In genomic region chr11:117495357-117495756, GRCh38 we compare ENCODE assay signal across 15 cellular contexts.
DNase-seq lines count a peak whose midpoint lies in the region; ATAC-seq and TF ChIP-seq lines count a peak whose summit lies in the region.
"Had no signal": no experiment of that assay in that cellular context is flagged by ENCODE, and none has a peak within 500 bp of the region (broad histone marks: within the 10 kb centered on the region; RNA-seq: fewer than 3 reads in every experiment).

No MANE protein-coding gene starts in this region.

- H3K27ac Mint-ChIP-seq in activated CD4-positive, alpha-beta T cell treated with anti-CD3 and anti-CD28 coated beads for 36 hours, result no peak overlapping the region
- H3K27ac Mint-ChIP-seq: CD4-positive, alpha-beta memory T cell had no signal

- peaks cover 7% of the 10 kb centered on the region for H3K27me3 Mint-ChIP-seq in activated CD4-positive, alpha-beta T cell treated with anti-CD3 and anti-CD28 coated beads for 36 hours

- ATAC-seq in foreskin keratinocyte, result peak; percentile 54
- no peak for ATAC-seq in activated CD4-positive, alpha-beta T cell treated with anti-CD3 and anti-CD28 coated beads for 36 hours
- ATAC-seq: Right ventricle myocardium inferior had no signal

- TF ChIP-seq CTCF in foreskin keratinocyte (conservative IDR thresholded peaks at IDR 0.05), result no peak

- no peaks in the 10 kb centered on the region for H3K9me3 Mint-ChIP-seq in activated CD4-positive, alpha-beta T cell treated with anti-CD3 and anti-CD28 coated beads for 36 hours (ENCODE audit: low read depth)

- H3K27me3 ChIP-seq in foreskin keratinocyte, result peaks cover 26% of the 10 kb centered on the region
- H3K27me3 ChIP-seq: MG63 had no signal

- no peaks in the 10 kb centered on the region for H3K36me3 Mint-ChIP-seq in activated CD4-positive, alpha-beta T cell treated with anti-CD3 and anti-CD28 coated beads for 36 hours (ENCODE audit: low read depth)
- H3K36me3 Mint-ChIP-seq: CD4-positive, alpha-beta memory T cell had no signal

- CTCF ChIA-PET in activated CD4-positive, alpha-beta T cell treated with anti-CD3 and anti-CD28 coated beads for 36 hours (lab: Charles Lee), result interaction anchor here (0.7 kb wide), 2 partner anchors 11 to 21 kb away, joined by 3 read pairs; no protein-coding TSS in a partner anchor

- DNase-seq in DMS79 treated with DMSO at 0.1 percent for 48 hours (lab: John Stamatoyannopoulos, UW) (peak; percentile 35), DMS79 (lab: John Stamatoyannopoulos, UW) (no peak), COLO668 (lab: John Stamatoyannopoulos, UW; ENCODE audit: unreplicated experiment) (peak; percentile 47), NCI-H345 treated with DMSO at 0.1 percent for 48 hours (lab: John Stamatoyannopoulos, UW; ENCODE audit: unreplicated experiment) (peak; percentile 30), foreskin keratinocyte (no peak), GM03348 (ENCODE audit: low spot score) (no peak), amniotic stem cell (lab: John Stamatoyannopoulos, UW) (no peak)
- no peak for DNase-seq in activated CD4-positive, alpha-beta T cell treated with anti-CD3 and anti-CD28 coated beads for 36 hours
- DNase-seq: 8988T; CD4-positive, alpha-beta memory T cell; H7; MG63; NCI-H446 treated with DMSO at 0.1 percent for 48 hours had no signal

- H3K4me3 Mint-ChIP-seq in activated CD4-positive, alpha-beta T cell treated with anti-CD3 and anti-CD28 coated beads for 36 hours, result no peak overlapping the region
- H3K4me3 Mint-ChIP-seq: CD4-positive, alpha-beta memory T cell had no signal

- no peak overlapping the region for H3K27ac ChIP-seq in foreskin keratinocyte
- H3K27ac ChIP-seq: SK-N-MC had no signal

- H3K4me1 Mint-ChIP-seq in activated CD4-positive, alpha-beta T cell treated with anti-CD3 and anti-CD28 coated beads for 36 hours, result no peaks in the 10 kb centered on the region
- H3K4me1 Mint-ChIP-seq: CD4-positive, alpha-beta memory T cell had no signal

- POLR2A ChIA-PET in activated CD4-positive, alpha-beta T cell treated with anti-CD3 and anti-CD28 coated beads for 36 hours (lab: Charles Lee), result no interaction called here

- no peaks in the 10 kb centered on the region for H3K4me1 ChIP-seq in foreskin keratinocyte

- intact Hi-C loops in activated CD4-positive, alpha-beta T cell treated with anti-CD3 and anti-CD28 coated beads for 36 hours (cut with DNase I, micrococcal nuclease), result no loop called here

Comparison
In these comparisons a context has a peak if more than half of its experiments do, and no peak if none do; other contexts are left out.
1. DNase-seq: peak in DMS79 treated with DMSO at 0.1 percent for 48 hours (single experiment), COLO668 (single experiment) and NCI-H345 treated with DMSO at 0.1 percent for 48 hours (single experiment); none in DMS79 (single experiment), foreskin keratinocyte (0 of 2), activated CD4-positive, alpha-beta T cell treated with anti-CD3 and anti-CD28 coated beads for 36 hours (single experiment), GM03348 (single experiment) and amniotic stem cell (single experiment).